In the genomic region with DNA sequence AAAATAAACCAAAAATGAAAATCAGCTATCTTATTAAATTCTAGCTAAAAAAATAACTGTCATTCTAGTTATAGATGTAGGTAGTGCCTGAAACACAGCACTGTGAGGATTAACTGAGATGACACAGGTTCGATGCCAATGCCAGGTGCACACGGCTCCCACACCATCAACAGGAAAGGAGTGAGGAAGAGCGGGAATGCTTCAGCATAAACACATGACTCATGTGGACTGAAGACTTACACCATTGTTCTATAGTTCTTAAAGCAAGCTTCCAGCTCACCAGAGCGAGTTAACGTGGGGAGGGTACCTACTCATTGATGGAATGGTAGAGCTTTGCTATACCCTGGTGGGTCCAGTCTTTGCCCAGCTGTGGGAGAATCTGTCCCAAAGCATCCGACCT, we compare ENCODE assay signal across 25 cellular contexts.
DNase-seq lines count a peak whose midpoint lies in the region; FAIRE-seq and TF ChIP-seq lines count a peak whose summit lies in the region.
"Had no signal": no experiment of that assay in that cellular context is flagged by ENCODE, and none has a peak within 500 bp of the region (broad histone marks: within the 10 kb centered on the region; RNA-seq: fewer than 3 reads in every experiment).

No MANE protein-coding gene starts in this region.

- no peak overlapping the region for H2BK15ac ChIP-seq in mesenchymal stem cell (ENCODE audit: low read depth, poor library complexity, severe bottlenecking)

- dilution Hi-C loops in endothelial cell of umbilical vein (cut with MboI; ENCODE audit: extremely low pct_ligation_motif_present, low sequenced_read_pairs): no loop called here

- H3K23ac ChIP-seq in mesenchymal stem cell (ENCODE audit: low read length in 2 of 2): no peak overlapping the region

- no peak overlapping the region for H2BK120ac ChIP-seq in mesenchymal stem cell (ENCODE audit: low read depth, low read length)

- H3K27ac ChIP-seq in AG04450 (ENCODE audit: low read depth, low read length) (peak overlapping the region; percentile 21), endothelial cell of umbilical vein (ENCODE audit: insufficient read depth, low read depth, low read length) (peak overlapping the region; percentile 46), mesenchymal stem cell (ENCODE audit: low read length, poor library complexity, severe bottlenecking) (no peak overlapping the region), small intestine (ENCODE audit: low read depth in 1 of 2, low read length in 1 of 2) (no peak overlapping the region)
- H3K27ac ChIP-seq: SJSA1 had no signal

- intact Hi-C loops in endothelial cell of umbilical vein (cut with micrococcal nuclease): loop anchor here (2.0 to 5.0 kb wide), 2 partner anchors 156 to 323 kb away; a partner anchor contains a TSS

- CTCF ChIA-PET in AG04450 (lab: Charles Lee) (interaction anchor here (0.6 to 1.7 kb wide), 5 partner anchors 160 to 323 kb away, joined by 3 to 6 read pairs (median 5); no protein-coding TSS in a partner anchor), endothelial cell of umbilical vein (lab: Charles Lee) (interaction anchor here (0.6 to 1.9 kb wide), 12 partner anchors 10 to 743 kb away, joined by 3 to 12 read pairs (median 6); no protein-coding TSS in a partner anchor)

- no peak overlapping the region for H2BK12ac ChIP-seq in mesenchymal stem cell (ENCODE audit: low read length in 2 of 2)

- no peak overlapping the region for H2AK5ac ChIP-seq in mesenchymal stem cell (ENCODE audit: low read length, severe bottlenecking)

- H3K79me2 ChIP-seq in endothelial cell of umbilical vein (ENCODE audit: control insufficient read depth, insufficient read depth, low read length): no peaks in the 10 kb centered on the region

- FAIRE-seq in endothelial cell of umbilical vein (lab: Jason Lieb, UNC) (peak; percentile 92), small intestine (lab: Jason Lieb, UNC) (no peak)
- FAIRE-seq: A204.1, GM12891, HepG2, RCC 7860 had no signal

- POLR2A ChIA-PET in AG04450 (lab: Yijun Ruan, JAX): interaction anchor here (0.6 to 1.8 kb wide), 3 partner anchors 324 to 342 kb away, joined by 4 to 6 read pairs (median 5); a partner anchor contains a TSS
- POLR2A ChIA-PET in endothelial cell of umbilical vein (lab: Charles Lee): interaction anchor here (0.8 to 0.9 kb wide), 2 partner anchors 322 to 324 kb away, joined by 4 to 5 read pairs; a partner anchor contains a TSS

- no peaks in the 10 kb centered on the region for H4K20me1 ChIP-seq in endothelial cell of umbilical vein (replicated peaks; ENCODE audit: control insufficient read depth, extremely low read depth, insufficient read depth, low read length)

- no peaks in the 10 kb centered on the region for H3K9me1 ChIP-seq in endothelial cell of umbilical vein (replicated peaks; ENCODE audit: control insufficient read depth, extremely low read depth, insufficient read depth, low read length)

- 74% methylated on average over 6 of the region's 6 CpGs for WGBS in mesenchymal stem cell
- WGBS in small intestine, 3 donors: 93 to 94% (median 93%) methylated on average over 6 of the region's 6 CpGs

- H3K14ac ChIP-seq in mesenchymal stem cell (ENCODE audit: low read length in 2 of 2): no peak overlapping the region

- H3K4me1 ChIP-seq in endothelial cell of umbilical vein (ENCODE audit: control insufficient read depth, extremely low read depth, insufficient read depth, low read length) (peaks cover 6% of the 10 kb centered on the region), mesenchymal stem cell (ENCODE audit: control insufficient read depth, insufficient read depth, low read depth, low read length) (peaks cover 3% of the 10 kb centered on the region), small intestine (ENCODE audit: control insufficient read depth in 2 of 2, insufficient read depth in 1 of 2, low read depth in 1 of 2, low read length in 1 of 2) (no peaks in the 10 kb centered on the region)
- H3K4me1 ChIP-seq: BE2C, SJSA1 had no signal

- no peak overlapping the region for H3K4me3 ChIP-seq in AG04450 (ENCODE audit: low read depth, low read length)
- no peak overlapping the region for H3K4me3 ChIP-seq in endothelial cell of umbilical vein (replicated peaks in 1 of 3; ENCODE audit: insufficient read depth in 1 of 3, low read depth in 1 of 3, low read length in 3 of 3)
- no peak overlapping the region for H3K4me3 ChIP-seq in mesenchymal stem cell (ENCODE audit: insufficient read depth in 1 of 2, low read depth in 1 of 2, low read length in 2 of 2)
- no peak overlapping the region for H3K4me3 ChIP-seq in small intestine (ENCODE audit: low read depth in 1 of 2, low read length in 2 of 2)
- H3K4me3 ChIP-seq: SJSA1 had no signal

- no peak for DNase-seq in AG04450 (ENCODE audit: low read depth, low spot score)
- DNase-seq in amniotic epithelial cell (ENCODE audit: low read depth): peak; percentile 28
- DNase-seq in endothelial cell of umbilical vein (ENCODE audit: low read depth, low spot score): peak; percentile 84
- DNase-seq in mesenchymal stem cell: peak; percentile 38
- no peak for DNase-seq in small intestine
- no peak for DNase-seq in OCI-M2 (lab: John Stamatoyannopoulos, UW; ENCODE audit: unreplicated experiment)
- DNase-seq in SHP77 treated with DMSO at 0.1 percent for 48 hours (lab: John Stamatoyannopoulos, UW): no peak
- DNase-seq in NOMO-1 treated with DMSO at 0.1 percent for 48 hours (lab: John Stamatoyannopoulos, UW; ENCODE audit: unreplicated experiment): no peak
- DNase-seq: BE2C; DND-41; H9; KBM-7; MM.1S; NCI-H1092; NCI-H1436 treated with DMSO at 0.1 percent for 48 hours; NCI-H2029; NCI-H226; NCI-H524; NCI-H774; NK-92 treated with Interleukin-12 subunit alpha and Interleukin-12 subunit beta, amount 100 ng/mL, for 24 hours had no signal

- no peak for TF ChIP-seq CTCF in AG04450 (IDR thresholded peaks at IDR 0.05; ENCODE audit: low read depth, low read length)
- TF ChIP-seq CTCF in endothelial cell of umbilical vein (IDR thresholded peaks at IDR 0.05; ENCODE audit: extremely low read depth in 1 of 2, insufficient read depth in 1 of 2, low read depth in 1 of 2, low read length in 2 of 2): no peak

- H4K91ac ChIP-seq in mesenchymal stem cell (ENCODE audit: low read length): no peak overlapping the region

- H2BK5ac ChIP-seq in mesenchymal stem cell (ENCODE audit: low read depth, low read length, poor library complexity, severe bottlenecking): no peak overlapping the region

- peak overlapping the region in 1 of 2 experiments; percentile 18 for H3K4ac ChIP-seq in mesenchymal stem cell (ENCODE audit: low read depth in 1 of 2, low read length in 2 of 2)

- H3K9me3 ChIP-seq in AG04450 (ENCODE audit: control insufficient read depth, insufficient read depth, low read length) (no peaks in the 10 kb centered on the region), endothelial cell of umbilical vein (replicated peaks; ENCODE audit: control insufficient read depth, insufficient read depth, low read length) (no peaks in the 10 kb centered on the region), mesenchymal stem cell (ENCODE audit: control insufficient read depth, low read length) (no peaks in the 10 kb centered on the region), small intestine (ENCODE audit: control insufficient read depth, low read depth) (no peaks in the 10 kb centered on the region)
- H3K9me3 ChIP-seq: BE2C, SJSA1 had no signal

- no peak overlapping the region for H4K8ac ChIP-seq in mesenchymal stem cell (ENCODE audit: low read length)

- no peaks in the 10 kb centered on the region for H3K27me3 ChIP-seq in AG04450 (ENCODE audit: control insufficient read depth, insufficient read depth, low read length)
- no peaks in the 10 kb centered on the region for H3K27me3 ChIP-seq in endothelial cell of umbilical vein (ENCODE audit: control insufficient read depth in 2 of 2, insufficient read depth in 2 of 2, low read length in 2 of 2)
- H3K27me3 ChIP-seq in mesenchymal stem cell (ENCODE audit: control insufficient read depth in 1 of 2, insufficient read depth in 1 of 2, low read length in 2 of 2): no peaks in the 10 kb centered on the region
- H3K27me3 ChIP-seq in small intestine (ENCODE audit: control insufficient read depth in 2 of 2, insufficient read depth in 2 of 2, low read length in 2 of 2): no peaks in the 10 kb centered on the region
- H3K27me3 ChIP-seq: BE2C, SJSA1 had no signal

- H2AFZ ChIP-seq in endothelial cell of umbilical vein (ENCODE audit: low read depth, low read length) (no peak overlapping the region), mesenchymal stem cell (ENCODE audit: low read depth, low read length) (no peak overlapping the region)

- H3K9ac ChIP-seq in endothelial cell of umbilical vein (replicated peaks; ENCODE audit: extremely low read depth, insufficient read depth, low read length) (no peak overlapping the region), mesenchymal stem cell (ENCODE audit: low read length) (no peak overlapping the region)

- H3K18ac ChIP-seq in mesenchymal stem cell (ENCODE audit: low read depth in 1 of 2, low read length in 2 of 2): no peak overlapping the region

- BruUV-seq in endothelial cell of umbilical vein (replicated peaks; lab: Mats Ljungman, UMichigan): no TSS peak

- H3K79me1 ChIP-seq in mesenchymal stem cell (replicated peaks; ENCODE audit: low read length, poor library complexity, severe bottlenecking): peaks cover 11% of the 10 kb centered on the region

- no peak for TF ChIP-seq POLR2A in endothelial cell of umbilical vein (IDR thresholded peaks at IDR 0.05; ENCODE audit: low read depth, low read length)

- H3K4me2 ChIP-seq in endothelial cell of umbilical vein (ENCODE audit: insufficient read depth, low read length): no peak overlapping the region
- H3K4me2 ChIP-seq in mesenchymal stem cell (ENCODE audit: low read length, poor library complexity, severe bottlenecking): no peak overlapping the region

- H3K36me3 ChIP-seq in endothelial cell of umbilical vein (ENCODE audit: control insufficient read depth in 2 of 2, extremely low read depth in 1 of 2, insufficient read depth in 2 of 2, low read length in 2 of 2): peaks cover 23 to 37% of the 10 kb centered on the region in 2 experiments
- peaks cover 80 to 96% of the 10 kb centered on the region in 2 experiments for H3K36me3 ChIP-seq in mesenchymal stem cell (ENCODE audit: control insufficient read depth in 1 of 2, insufficient read depth in 2 of 2, low read depth in 1 of 2, low read length in 2 of 2)
- peaks cover 36 to 66% of the 10 kb centered on the region in 2 donors for H3K36me3 ChIP-seq in small intestine (ENCODE audit: control insufficient read depth in 2 of 2, insufficient read depth in 2 of 2, low read length in 2 of 2)
- H3K36me3 ChIP-seq: BE2C had no signal

TF ChIP-seq in endothelial cell of umbilical vein, 7 proteins besides CTCF, POLR2A, EP300 and RAD21 (continues in another document):
- TF ChIP-seq GATA2 (IDR thresholded peaks at IDR 0.05; ENCODE audit: insufficient read depth, insufficient read length, low read depth, low read length) (no peak), JUN (IDR thresholded peaks at IDR 0.05; ENCODE audit: borderline replicate concordance, insufficient read depth, insufficient read length, low read depth) (peak; percentile 73), EZH2 (IDR thresholded peaks at IDR 0.05; ENCODE audit: borderline replicate concordance, low read depth, low read length, severe bottlenecking) (no peak), MYC (IDR thresholded peaks at IDR 0.05; ENCODE audit: low read depth, low read length) (no peak)

Comparison
In these comparisons a context has a peak if more than half of its experiments do, and no peak if none do; other contexts are left out.
1. DNase-seq: peak in amniotic epithelial cell (single experiment), endothelial cell of umbilical vein (single experiment) and mesenchymal stem cell (single experiment); none in AG04450 (single experiment), small intestine (single experiment), OCI-M2 (single experiment), SHP77 treated with DMSO at 0.1 percent for 48 hours (single experiment) and NOMO-1 treated with DMSO at 0.1 percent for 48 hours (single experiment).
2. H3K27ac ChIP-seq: peak in AG04450 (single experiment) and endothelial cell of umbilical vein (single experiment); none in mesenchymal stem cell (single experiment) and small intestine (0 of 2).